23 cellular contexts compared by ENCODE assay signal in the genomic region with DNA sequence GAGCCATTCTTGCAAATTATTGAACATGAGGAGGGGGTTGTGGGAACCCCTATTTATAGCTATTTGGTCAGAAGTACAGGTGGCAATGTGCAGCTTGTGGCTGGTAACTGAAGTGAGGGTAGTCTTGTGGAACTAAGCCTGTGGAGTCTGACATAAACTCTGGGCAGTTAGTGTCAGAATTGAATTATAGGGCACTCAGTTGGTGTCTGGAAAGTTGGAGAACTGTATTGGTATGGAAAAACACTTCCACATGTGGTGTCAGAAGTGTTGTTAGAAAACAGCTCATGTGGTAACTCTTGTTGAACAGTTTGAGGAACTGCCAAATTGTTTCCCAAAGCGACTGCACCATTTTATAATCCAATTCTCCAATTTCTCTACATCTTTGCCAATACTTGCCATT. TPM values are rescaled to one million over a fixed set of nuclear protein-coding genes. Genes with fewer than 3 reads are reported as not detected.
A peak's percentile ranks its signal among the peaks of the same experiment; 100 is the strongest.
DNase-seq lines count a peak whose midpoint lies in the region; ATAC-seq, FAIRE-seq and TF ChIP-seq lines count a peak whose summit lies in the region.
"Had no signal": no experiment of that assay in that cellular context is flagged by ENCODE, and none has a peak within 500 bp of the region (broad histone marks: within the 10 kb centered on the region; RNA-seq: fewer than 3 reads in every experiment).

No MANE protein-coding gene starts in this region.

- H3K4me1 Mint-ChIP-seq in CD14-positive monocyte (peaks cover 34% of the 10 kb centered on the region), T-helper 17 cell (peaks cover 23% of the 10 kb centered on the region)

- intact Hi-C loops in CD14-positive monocyte (cut with micrococcal nuclease) (loop anchor here in 1 of 2 donors (5.0 kb wide), 1 partner anchor 150 kb away; a partner anchor contains a TSS), K562 (cut with micrococcal nuclease) (no loop called here)

- TF ChIP-seq CTCF in CD14-positive monocyte (IDR thresholded peaks at IDR 0.05): no peak
- TF ChIP-seq CTCF in K562 (IDR thresholded peaks at IDR 0.05 in 2 of 3, conservative IDR thresholded peaks at IDR 0.05 in 1 of 3; ENCODE audit: insufficient read depth in 2 of 3, low read depth in 1 of 3, low read length in 3 of 3): no peak
- TF ChIP-seq CTCF in foreskin fibroblast (IDR thresholded peaks at IDR 0.05; ENCODE audit: low read depth, low read length): no peak

- TF ChIP-seq RAD21 in K562 (CRISPR knock-in tag; conservative IDR thresholded peaks at IDR 0.05 in 1 of 2, IDR thresholded peaks at IDR 0.05 in 1 of 2): no peak

- TF ChIP-seq EP300 in K562 (IDR thresholded peaks at IDR 0.05; ENCODE audit: low read length): no peak

- H3K27me3 ChIP-seq in K562 (ENCODE audit: control insufficient read depth in 2 of 2, insufficient read depth in 2 of 2, low read length in 2 of 2): no peaks in the 10 kb centered on the region
- H3K27me3 ChIP-seq: MG63 had no signal

- peaks cover 93% of the 10 kb centered on the region for H3K79me2 ChIP-seq in K562 (ENCODE audit: control insufficient read depth, insufficient read depth, low read length)

- BruUV-seq in K562 (replicated peaks; lab: Mats Ljungman, UMichigan): no TSS peak

- WGBS in K562 (ENCODE audit: insufficient coverage, low coverage, missing lambda C conversion rate): 50% methylated on average over 1 of the region's 1 CpG

- H2AFZ ChIP-seq in K562 (ENCODE audit: low read depth, low read length): no peak overlapping the region
- H2AFZ ChIP-seq: PC-9 had no signal

- no peaks in the 10 kb centered on the region for H4K20me1 ChIP-seq in K562 (replicated peaks; ENCODE audit: control insufficient read depth, insufficient read depth, low read length)

- TF ChIP-seq POLR2A in K562 (conservative IDR thresholded peaks at IDR 0.05): no peak

- ATAC-seq in GM19397 (IDR thresholded peaks at IDR 0.05; ENCODE audit: unreplicated experiment) (peak; percentile 69), K562 (no peak), T-helper 17 cell (no peak)

- POLR2A ChIA-PET in K562 (lab: Yijun Ruan, JAX) (interaction anchor here (0.9 to 1.1 kb wide), 3 partner anchors 25 to 247 kb away, joined by 3 to 5 read pairs (median 4); no protein-coding TSS in a partner anchor), HEK293T (lab: Yijun Ruan, JAX) (no interaction called here)

- H3K9me1 ChIP-seq in K562 (ENCODE audit: control insufficient read depth, insufficient read depth, low read length): no peaks in the 10 kb centered on the region

- H3K9me3 Mint-ChIP-seq in CD14-positive monocyte: peaks cover 0 to 6% (median 2%) of the 10 kb centered on the region in 7 donors
- H3K9me3 Mint-ChIP-seq: immature natural killer cell had no signal

- H3K4me3 Mint-ChIP-seq in CD14-positive monocyte (no peak overlapping the region), T-helper 17 cell (no peak overlapping the region)
- H3K4me3 Mint-ChIP-seq: activated naive CD4-positive, alpha-beta T cell treated with anti-CD3 and anti-CD28 coated beads, Interleukin-2, amount 50 U/mL, for 24 hours; immature natural killer cell; nephron had no signal

- H3K27ac Mint-ChIP-seq in CD14-positive monocyte (peak overlapping the region in 4 of 7 donors; percentile 28 to 74 (median 71)), T-helper 17 cell (no peak overlapping the region)
- H3K27ac Mint-ChIP-seq: activated naive CD4-positive, alpha-beta T cell treated with anti-CD3 and anti-CD28 coated beads, Interleukin-2, amount 50 U/mL, for 24 hours had no signal

- H3K36me3 ChIP-seq in K562 (ENCODE audit: control insufficient read depth, insufficient read depth, low read length): peaks cover 39% of the 10 kb centered on the region; the same call in 2 of the 3 replicates
- H3K36me3 ChIP-seq: MG63 had no signal

- in situ Hi-C loops in KBM-7 (cut with MboI; ENCODE audit: low pct_unique_long_range_greater_than_20kb, low sequenced_read_pairs) (no loop called here), K562 (cut with MboI) (no loop called here)

- no peak overlapping the region for H3K4me2 ChIP-seq in K562 (ENCODE audit: insufficient read depth, low read length)
- H3K4me2 ChIP-seq: PC-9 had no signal

- H3K36me3 Mint-ChIP-seq in CD14-positive monocyte (peaks cover 33 to 41% of the 10 kb centered on the region in 2 donors), T-helper 17 cell (ENCODE audit: low read depth) (peaks cover 7% of the 10 kb centered on the region)

- H3K27ac ChIP-seq in K562 (ENCODE audit: extremely low read depth, low read depth, low read length): no peak overlapping the region
- H3K27ac ChIP-seq: epithelial cell of prostate, PC-9, SK-N-MC had no signal

- CTCF ChIA-PET in K562 (lab: Yijun Ruan, JAX; ENCODE audit: low intra/inter-chr PET ratio) (no interaction called here), HEK293T (lab: Yijun Ruan, JAX) (no interaction called here)

- H3K9me3 ChIP-seq in K562 (replicated peaks; ENCODE audit: control insufficient read depth, insufficient read depth, low read depth, low read length) (no peaks in the 10 kb centered on the region), T-helper 17 cell (ENCODE audit: control insufficient read depth, low read length, poor library complexity, severe bottlenecking) (no peaks in the 10 kb centered on the region)
- H3K9me3 ChIP-seq: MG63 had no signal

- H3K4me3 ChIP-seq in K562 (no peak overlapping the region), foreskin fibroblast (ENCODE audit: low read depth in 1 of 2, low read length in 2 of 2) (no peak overlapping the region)
- H3K4me3 ChIP-seq: MG63, PC-9, SK-N-MC had no signal

- H3K4me1 ChIP-seq in K562 (replicated peaks in 1 of 2; ENCODE audit: control insufficient read depth in 2 of 2, insufficient read depth in 2 of 2, low read length in 2 of 2): peaks cover 5 to 6% of the 10 kb centered on the region in 2 experiments; a peak in 4 of 5 replicates

- no peak overlapping the region for H3K9ac ChIP-seq in K562 (ENCODE audit: insufficient read depth in 1 of 2, low read depth in 2 of 2, low read length in 2 of 2)

- H3K27me3 Mint-ChIP-seq in CD14-positive monocyte (ENCODE audit: low read depth in 3 of 3) (peaks cover 0 to 3% (median 0%) of the 10 kb centered on the region in 3 donors), T-helper 17 cell (no peaks in the 10 kb centered on the region)
- H3K27me3 Mint-ChIP-seq: activated naive CD4-positive, alpha-beta T cell treated with anti-CD3 and anti-CD28 coated beads, Interleukin-2, amount 50 U/mL, for 24 hours had no signal

- no peak for DNase-seq in CD14-positive monocyte (ENCODE audit: low spot score)
- DNase-seq in KBM-7: peak; percentile 65
- DNase-seq in K562 (ENCODE audit: extremely low read depth in 1 of 4, low spot score in 3 of 4): no peak
- no peak for DNase-seq in T-helper 17 cell
- no peak for DNase-seq in COR-L47 (lab: John Stamatoyannopoulos, UW)
- no peak for DNase-seq in HEK293T (ENCODE audit: extremely low spot score)
- no peak for DNase-seq in foreskin fibroblast
- DNase-seq: activated CD4-positive, alpha-beta T cell treated with anti-CD3 and anti-CD28 coated beads, Interleukin-2, amount 50 U/mL, for 1 hour; activated T-cell treated with anti-CD3 and anti-CD28 coated beads, Interleukin-2, amount 50 U/mL, for 1 hour; immature natural killer cell; mammary epithelial cell; MG63; NCI-H2081; NCI-H524 treated with DMSO at 0.1 percent for 48 hours; PC-9; stimulated activated CD4-positive, alpha-beta T cell treated with anti-CD3 and anti-CD28 coated beads, Interleukin-12 subunit alpha, Interleukin-12 subunit beta, amount 100 ng/mL, for 4 hours; stimulated activated naive CD4-positive, alpha-beta T cell had no signal

- FAIRE-seq in K562 (lab: Jason Lieb, UNC): no peak
- FAIRE-seq: TTC549 had no signal

TF ChIP-seq in K562, 482 proteins besides CTCF, POLR2A, EP300 and RAD21:
- TF ChIP-seq PURB (CRISPR knock-in tag; IDR thresholded peaks at IDR 0.05; ENCODE audit: low read depth): no peak
- peak; percentile 41; the same call in 1 of the 2 replicates for TF ChIP-seq SPI1 (IDR thresholded peaks at IDR 0.05; ENCODE audit: borderline replicate concordance, low read depth, low read length)

TF ChIP-seq in HEK293T, 16 proteins besides CTCF, POLR2A, EP300 and RAD21 (continues in another document):
- TF ChIP-seq FOXA1 (IDR thresholded peaks at IDR 0.05): no peak
- no peak for TF ChIP-seq NFRKB (IDR thresholded peaks at IDR 0.05)
- no peak for TF ChIP-seq SP1 (IDR thresholded peaks at IDR 0.05)
- no peak for TF ChIP-seq SUZ12 (IDR thresholded peaks at IDR 0.05)
- TF ChIP-seq, protein P1, sequence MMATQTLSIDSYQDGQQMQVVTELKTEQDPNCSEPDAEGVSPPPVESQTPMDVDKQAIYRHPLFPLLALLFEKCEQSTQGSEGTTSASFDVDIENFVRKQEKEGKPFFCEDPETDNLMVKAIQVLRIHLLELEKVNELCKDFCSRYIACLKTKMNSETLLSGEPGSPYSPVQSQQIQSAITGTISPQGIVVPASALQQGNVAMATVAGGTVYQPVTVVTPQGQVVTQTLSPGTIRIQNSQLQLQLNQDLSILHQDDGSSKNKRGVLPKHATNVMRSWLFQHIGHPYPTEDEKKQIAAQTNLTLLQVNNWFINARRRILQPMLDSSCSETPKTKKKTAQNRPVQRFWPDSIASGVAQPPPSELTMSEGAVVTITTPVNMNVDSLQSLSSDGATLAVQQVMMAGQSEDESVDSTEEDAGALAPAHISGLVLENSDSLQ (IDR thresholded peaks at IDR 0.05): no peak
- no peak for TF ChIP-seq HDGF (IDR thresholded peaks at IDR 0.05; ENCODE audit: borderline replicate concordance)
- TF ChIP-seq L3MBTL2 (conservative IDR thresholded peaks at IDR 0.05): no peak
- no peak for TF ChIP-seq BHLHE40 (IDR thresholded peaks at IDR 0.05; ENCODE audit: borderline replicate concordance)

RNA-seq across cellular contexts. Expression of a gene that starts 7.5 kb away (rescaled TPM):
- polyA plus RNA-seq in CD14-positive monocyte (10 to 100 TPM; 32.8 to 36.0 TPM), K562 (2011; rRNA removed) (58.3 and 58.4 TPM in 2 replicates), K562 (2014; fragmentation: Illumina TruSeq; extraction: Trizol) (56.1 and 61.3 TPM in 2 replicates), K562 (2014; fragmentation: Nextera tagmentation; extraction: Ambion mirVana) (10 to 100 TPM; 10.9 to 13.1 TPM), K562 (2014; rRNA removed) (60.4 and 69.6 TPM in 2 replicates)
- total RNA-seq in K562 (2011; cell fraction: chromatin; rRNA removed; ENCODE audit: low replicate concordance): 20.8 and 41.1 TPM in 2 replicates
- 20.5 and 24.7 TPM in 2 replicates for total RNA-seq in K562 (2011; cell fraction: nucleolus; rRNA removed)
- total RNA-seq in K562 (2011; cell fraction: nucleoplasm; rRNA removed): 29.5 and 36.5 TPM in 2 replicates
- total RNA-seq in K562 (2014; rRNA removed) (64.5 and 68.0 TPM in 2 replicates), K562 (2014; rRNA removed; fragmentation: Illumina TruSeq; extraction: Trizol) (60.2 and 67.7 TPM in 2 replicates), K562 (2015; rRNA removed; fragmentation: Illumina TruSeq; extraction: Trizol) (62.5 and 65.9 TPM in 2 replicates), K562 (2021) (65.3 and 70.0 TPM in 2 replicates), T-helper 17 cell (10 to 100 TPM; 24.1 to 25.3 TPM)
- 62.4 and 72.6 TPM in 2 replicates for polyA plus RNA-seq in K562 (2011; cell fraction: cytosol; rRNA removed)
- 30.6 and 32.7 TPM in 2 replicates for polyA plus RNA-seq in K562 (2011; cell fraction: nucleus; rRNA removed)
- polyA plus RNA-seq in K562 (2012): 46.1 and 50.9 TPM in 2 replicates
- polyA minus RNA-seq in K562 (2011; rRNA and poly(A)+ RNA removed): 74.0 and 77.6 TPM in 2 replicates
- polyA minus RNA-seq in K562 (2011; cell fraction: cytosol; rRNA and poly(A)+ RNA removed): 44.2 and 45.3 TPM in 2 replicates
- polyA minus RNA-seq in K562 (2011; cell fraction: nucleus; rRNA and poly(A)+ RNA removed): 20.2 and 27.3 TPM in 2 replicates
